ENCODE assay signal across 8 cellular contexts in the genomic region with DNA sequence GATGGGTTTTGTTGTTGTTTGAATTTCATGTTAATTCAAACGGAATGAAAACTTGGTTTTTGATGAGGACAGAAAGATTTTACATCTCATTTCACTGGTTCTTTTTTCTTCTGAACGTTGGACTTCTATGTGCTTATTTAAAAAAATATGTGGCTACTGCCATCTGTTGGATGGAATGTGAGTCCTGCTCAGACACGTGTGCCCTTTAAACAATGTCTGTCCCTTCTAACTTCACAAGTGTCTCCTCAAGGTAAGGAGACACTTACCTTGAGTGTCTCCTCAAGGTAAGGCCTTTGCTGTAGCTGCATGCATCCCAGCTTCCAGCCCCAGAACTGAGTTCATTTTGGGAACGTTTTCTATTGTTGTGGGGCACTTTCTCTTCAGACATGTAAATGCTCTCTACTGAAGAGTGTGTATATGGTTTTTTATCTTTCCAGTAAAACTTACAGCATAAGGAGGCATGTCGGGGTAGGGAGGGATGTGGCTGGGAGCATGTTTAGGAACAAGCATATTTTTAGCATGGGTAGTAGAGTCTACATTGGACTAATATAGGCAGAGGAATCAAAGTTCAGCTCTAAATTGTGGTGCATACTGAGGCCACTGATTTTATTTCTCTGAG.
A peak's percentile ranks its signal among the peaks of the same experiment; 100 is the strongest.
DNase-seq lines count a peak whose midpoint lies in the region; ATAC-seq and TF ChIP-seq lines count a peak whose summit lies in the region.

No MANE protein-coding gene starts in this region.

- H3K4me3 Mint-ChIP-seq in chondrocyte (ENCODE audit: unreplicated experiment) = no peak overlapping the region

- no peaks in the 10 kb centered on the region for H3K36me3 Mint-ChIP-seq in chondrocyte (ENCODE audit: low read depth)

- no peak overlapping the region for H3K27ac Mint-ChIP-seq in chondrocyte (ENCODE audit: unreplicated experiment)

- peaks cover 7% of the 10 kb centered on the region for H3K9me3 Mint-ChIP-seq in chondrocyte (ENCODE audit: low read depth)

- H3K27me3 Mint-ChIP-seq in chondrocyte (ENCODE audit: low read depth) = no peaks in the 10 kb centered on the region

- peaks cover 12% of the 10 kb centered on the region for H3K4me1 Mint-ChIP-seq in chondrocyte (ENCODE audit: low read depth)

- peak; percentile 79 for TF ChIP-seq CTCF in chondrocyte (IDR thresholded peaks at IDR 0.05)

- peak; percentile 6 for DNase-seq in NCI-H1436 (lab: John Stamatoyannopoulos, UW)
- DNase-seq in NCI-H1436 treated with DMSO at 0.1 percent for 48 hours (lab: John Stamatoyannopoulos, UW) = no peak
- DNase-seq in NAMALWA (ENCODE audit: low spot score) = peak; percentile 66
- DNase-seq in chondrocyte (ENCODE audit: low spot score) = no peak
- DNase-seq in medulla oblongata (ENCODE audit: extremely low spot score) = peak; percentile 27
- no peak for DNase-seq in T-helper 9 cell
- DNase-seq in stimulated activated CD8-positive, alpha-beta memory T cell treated with anti-CD3 and anti-CD28 coated beads, Interleukin-4, amount 100 ng/mL, for 48 hours = no peak

- no peak for ATAC-seq in HG03095 (IDR thresholded peaks at IDR 0.05; ENCODE audit: unreplicated experiment)

Comparison
In these comparisons a context has a peak if more than half of its experiments do, and no peak if none do; other contexts are left out.
1. DNase-seq: peak in NCI-H1436 (single experiment), NAMALWA (single experiment) and medulla oblongata (single experiment); none in NCI-H1436 treated with DMSO at 0.1 percent for 48 hours (single experiment), chondrocyte (single experiment), T-helper 9 cell (single experiment) and stimulated activated CD8-positive, alpha-beta memory T cell treated with anti-CD3 and anti-CD28 coated beads, Interleukin-4, amount 100 ng/mL, for 48 hours (single experiment).